ENCODE assay signal across 1 cellular context in the genomic region with DNA sequence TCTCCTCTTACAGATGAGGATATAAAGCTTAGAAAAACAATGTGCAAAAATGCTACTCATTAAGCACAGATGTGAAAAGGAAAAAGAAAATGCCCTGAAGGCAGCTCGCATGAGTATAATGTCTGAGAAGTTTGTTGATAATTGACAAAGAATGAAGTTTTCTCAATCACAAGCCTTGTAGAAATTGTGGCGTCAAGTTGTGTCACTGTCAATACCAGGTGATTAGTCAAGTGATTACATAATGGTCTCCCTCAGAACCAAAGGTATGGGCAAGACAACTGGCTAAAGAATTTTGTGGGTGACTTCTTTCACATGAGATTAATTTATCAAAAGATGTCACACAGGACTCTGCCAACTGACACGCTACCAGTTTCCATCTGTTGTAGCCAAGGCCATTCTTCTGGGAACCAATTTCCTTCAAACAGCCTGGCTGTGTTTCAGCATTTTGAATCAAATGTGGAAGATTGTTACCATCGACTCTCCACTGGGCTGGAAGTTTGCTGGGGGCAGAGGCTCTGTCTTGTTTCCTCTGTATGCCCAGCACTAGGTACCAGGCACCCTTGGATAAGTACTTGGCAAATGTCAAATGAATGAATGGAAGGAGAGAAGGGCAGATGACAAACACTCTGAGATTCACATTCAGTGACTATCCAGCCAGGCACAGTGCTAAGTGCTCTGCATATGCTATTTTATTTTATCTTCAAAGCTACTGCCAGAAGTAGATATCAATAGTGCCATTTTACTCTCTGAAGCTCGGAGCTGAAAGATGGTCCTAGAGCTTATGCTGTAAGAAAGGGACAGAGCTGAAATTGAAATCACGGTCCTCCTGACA.
TF ChIP-seq lines count a peak whose summit lies in the region.

No MANE protein-coding gene starts in this region.

TF ChIP-seq in HepG2, 621 proteins besides CTCF, POLR2A, EP300 and RAD21 (continued from another document and continues in another):
- 0 out of 2 replicates have a peak, but pooled peaks have one; percentile 32 for TF ChIP-seq TOPORS (CRISPR knock-in tag; IDR thresholded peaks at IDR 0.05)
- TF ChIP-seq HOXA3 (CRISPR knock-in tag; IDR thresholded peaks at IDR 0.05): no peak
- no peak for TF ChIP-seq ZNF572 (CRISPR knock-in tag; IDR thresholded peaks at IDR 0.05)
- no peak for TF ChIP-seq ZNF703 (CRISPR knock-in tag; IDR thresholded peaks at IDR 0.05; ENCODE audit: borderline replicate concordance)
- no peak for TF ChIP-seq RXRA (CRISPR knock-in tag; IDR thresholded peaks at IDR 0.05)
- no peak for TF ChIP-seq ZNF546 (CRISPR knock-in tag; conservative IDR thresholded peaks at IDR 0.05)
- TF ChIP-seq, protein P1, sequence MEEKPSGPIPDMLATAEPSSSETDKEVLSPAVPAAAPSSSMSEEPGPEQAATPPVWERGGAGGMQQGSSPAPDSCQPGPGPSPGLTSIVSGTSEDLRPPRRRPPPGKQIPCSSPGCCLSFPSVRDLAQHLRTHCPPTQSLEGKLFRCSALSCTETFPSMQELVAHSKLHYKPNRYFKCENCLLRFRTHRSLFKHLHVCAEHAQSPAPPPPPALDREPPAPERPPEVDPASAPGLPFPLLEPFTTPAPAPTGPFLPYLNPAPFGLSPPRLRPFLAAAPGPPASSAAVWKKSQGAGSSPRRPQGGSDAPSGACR (CRISPR knock-in tag; IDR thresholded peaks at IDR 0.05): no peak
- no peak for TF ChIP-seq ZNF333 (CRISPR knock-in tag; IDR thresholded peaks at IDR 0.05; ENCODE audit: borderline replicate concordance)
- TF ChIP-seq ZSCAN30 (CRISPR knock-in tag; IDR thresholded peaks at IDR 0.05): no peak
- TF ChIP-seq TEAD2 (CRISPR knock-in tag; IDR thresholded peaks at IDR 0.05): no peak
- peak; percentile 27; the same call in 1 of the 2 replicates for TF ChIP-seq FOSL2 (CRISPR knock-in tag; IDR thresholded peaks at IDR 0.05)
- TF ChIP-seq ZNF468 (CRISPR knock-in tag; IDR thresholded peaks at IDR 0.05): no peak
- no peak for TF ChIP-seq TBX3 (IDR thresholded peaks at IDR 0.05; ENCODE audit: borderline replicate concordance)
- TF ChIP-seq, protein P2, sequence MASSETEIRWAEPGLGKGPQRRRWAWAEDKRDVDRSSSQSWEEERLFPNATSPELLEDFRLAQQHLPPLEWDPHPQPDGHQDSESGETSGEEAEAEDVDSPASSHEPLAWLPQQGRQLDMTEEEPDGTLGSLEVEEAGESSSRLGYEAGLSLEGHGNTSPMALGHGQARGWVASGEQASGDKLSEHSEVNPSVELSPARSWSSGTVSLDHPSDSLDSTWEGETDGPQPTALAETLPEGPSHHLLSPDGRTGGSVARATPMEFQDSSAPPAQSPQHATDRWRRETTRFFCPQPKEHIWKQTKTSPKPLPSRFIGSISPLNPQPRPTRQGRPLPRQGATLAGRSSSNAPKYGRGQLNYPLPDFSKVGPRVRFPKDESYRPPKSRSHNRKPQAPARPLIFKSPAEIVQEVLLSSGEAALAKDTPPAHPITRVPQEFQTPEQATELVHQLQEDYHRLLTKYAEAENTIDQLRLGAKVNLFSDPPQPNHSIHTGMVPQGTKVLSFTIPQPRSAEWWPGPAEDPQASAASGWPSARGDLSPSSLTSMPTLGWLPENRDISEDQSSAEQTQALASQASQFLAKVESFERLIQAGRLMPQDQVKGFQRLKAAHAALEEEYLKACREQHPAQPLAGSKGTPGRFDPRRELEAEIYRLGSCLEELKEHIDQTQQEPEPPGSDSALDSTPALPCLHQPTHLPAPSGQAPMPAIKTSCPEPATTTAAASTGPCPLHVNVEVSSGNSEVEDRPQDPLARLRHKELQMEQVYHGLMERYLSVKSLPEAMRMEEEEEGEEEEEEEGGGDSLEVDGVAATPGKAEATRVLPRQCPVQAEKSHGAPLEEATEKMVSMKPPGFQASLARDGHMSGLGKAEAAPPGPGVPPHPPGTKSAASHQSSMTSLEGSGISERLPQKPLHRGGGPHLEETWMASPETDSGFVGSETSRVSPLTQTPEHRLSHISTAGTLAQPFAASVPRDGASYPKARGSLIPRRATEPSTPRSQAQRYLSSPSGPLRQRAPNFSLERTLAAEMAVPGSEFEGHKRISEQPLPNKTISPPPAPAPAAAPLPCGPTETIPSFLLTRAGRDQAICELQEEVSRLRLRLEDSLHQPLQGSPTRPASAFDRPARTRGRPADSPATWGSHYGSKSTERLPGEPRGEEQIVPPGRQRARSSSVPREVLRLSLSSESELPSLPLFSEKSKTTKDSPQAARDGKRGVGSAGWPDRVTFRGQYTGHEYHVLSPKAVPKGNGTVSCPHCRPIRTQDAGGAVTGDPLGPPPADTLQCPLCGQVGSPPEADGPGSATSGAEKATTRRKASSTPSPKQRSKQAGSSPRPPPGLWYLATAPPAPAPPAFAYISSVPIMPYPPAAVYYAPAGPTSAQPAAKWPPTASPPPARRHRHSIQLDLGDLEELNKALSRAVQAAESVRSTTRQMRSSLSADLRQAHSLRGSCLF (CRISPR knock-in tag; IDR thresholded peaks at IDR 0.05; ENCODE audit: borderline replicate concordance): no peak
- no peak for TF ChIP-seq WIZ (CRISPR knock-in tag; IDR thresholded peaks at IDR 0.05)
- TF ChIP-seq, protein P3, sequence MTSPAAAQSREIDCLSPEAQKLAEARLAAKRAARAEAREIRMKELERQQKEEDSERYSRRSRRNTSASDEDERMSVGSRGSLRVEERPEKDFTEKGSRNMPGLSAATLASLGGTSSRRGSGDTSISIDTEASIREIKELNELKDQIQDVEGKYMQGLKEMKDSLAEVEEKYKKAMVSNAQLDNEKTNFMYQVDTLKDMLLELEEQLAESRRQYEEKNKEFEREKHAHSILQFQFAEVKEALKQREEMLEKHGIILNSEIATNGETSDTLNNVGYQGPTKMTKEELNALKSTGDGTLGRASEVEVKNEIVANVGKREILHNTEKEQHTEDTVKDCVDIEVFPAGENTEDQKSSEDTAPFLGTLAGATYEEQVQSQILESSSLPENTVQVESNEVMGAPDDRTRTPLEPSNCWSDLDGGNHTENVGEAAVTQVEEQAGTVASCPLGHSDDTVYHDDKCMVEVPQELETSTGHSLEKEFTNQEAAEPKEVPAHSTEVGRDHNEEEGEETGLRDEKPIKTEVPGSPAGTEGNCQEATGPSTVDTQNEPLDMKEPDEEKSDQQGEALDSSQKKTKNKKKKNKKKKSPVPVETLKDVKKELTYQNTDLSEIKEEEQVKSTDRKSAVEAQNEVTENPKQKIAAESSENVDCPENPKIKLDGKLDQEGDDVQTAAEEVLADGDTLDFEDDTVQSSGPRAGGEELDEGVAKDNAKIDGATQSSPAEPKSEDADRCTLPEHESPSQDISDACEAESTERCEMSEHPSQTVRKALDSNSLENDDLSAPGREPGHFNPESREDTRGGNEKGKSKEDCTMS (CRISPR knock-in tag; conservative IDR thresholded peaks at IDR 0.05): no peak
- TF ChIP-seq JUN (CRISPR knock-in tag; IDR thresholded peaks at IDR 0.05): no peak
- TF ChIP-seq, protein P4, sequence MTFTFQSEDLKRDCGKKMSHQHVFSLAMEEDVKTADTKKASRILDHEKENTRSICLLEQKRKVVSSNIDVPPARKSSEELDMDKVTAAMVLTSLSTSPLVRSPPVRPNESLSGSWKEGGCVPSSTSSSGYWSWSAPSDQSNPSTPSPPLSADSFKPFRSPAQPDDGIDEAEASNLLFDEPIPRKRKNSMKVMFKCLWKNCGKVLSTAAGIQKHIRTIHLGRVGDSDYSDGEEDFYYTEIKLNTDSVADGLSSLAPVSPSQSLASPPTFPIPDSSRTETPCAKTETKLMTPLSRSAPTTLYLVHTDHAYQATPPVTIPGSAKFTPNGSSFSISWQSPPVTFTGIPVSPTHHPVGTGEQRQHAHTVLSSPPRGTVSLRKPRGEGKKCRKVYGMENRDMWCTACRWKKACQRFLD (CRISPR knock-in tag; IDR thresholded peaks at IDR 0.05; ENCODE audit: borderline replicate concordance): no peak
- TF ChIP-seq MZF1 (CRISPR knock-in tag; IDR thresholded peaks at IDR 0.05; ENCODE audit: borderline replicate concordance): no peak
- TF ChIP-seq HOXA7 (CRISPR knock-in tag; IDR thresholded peaks at IDR 0.05): no peak
- TF ChIP-seq NFATC3 (CRISPR knock-in tag; IDR thresholded peaks at IDR 0.05): 0 out of 2 replicates have a peak, but pooled peaks have one; percentile 17
- TF ChIP-seq POGZ (CRISPR knock-in tag; IDR thresholded peaks at IDR 0.05): peak; percentile 8; the same call in 1 of the 2 replicates
- TF ChIP-seq, protein P5, sequence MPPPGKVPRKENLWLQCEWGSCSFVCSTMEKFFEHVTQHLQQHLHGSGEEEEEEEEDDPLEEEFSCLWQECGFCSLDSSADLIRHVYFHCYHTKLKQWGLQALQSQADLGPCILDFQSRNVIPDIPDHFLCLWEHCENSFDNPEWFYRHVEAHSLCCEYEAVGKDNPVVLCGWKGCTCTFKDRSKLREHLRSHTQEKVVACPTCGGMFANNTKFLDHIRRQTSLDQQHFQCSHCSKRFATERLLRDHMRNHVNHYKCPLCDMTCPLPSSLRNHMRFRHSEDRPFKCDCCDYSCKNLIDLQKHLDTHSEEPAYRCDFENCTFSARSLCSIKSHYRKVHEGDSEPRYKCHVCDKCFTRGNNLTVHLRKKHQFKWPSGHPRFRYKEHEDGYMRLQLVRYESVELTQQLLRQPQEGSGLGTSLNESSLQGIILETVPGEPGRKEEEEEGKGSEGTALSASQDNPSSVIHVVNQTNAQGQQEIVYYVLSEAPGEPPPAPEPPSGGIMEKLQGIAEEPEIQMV (CRISPR knock-in tag; IDR thresholded peaks at IDR 0.05; ENCODE audit: low read depth): 0 out of 2 replicates have a peak, but pooled peaks have one; percentile 29
- TF ChIP-seq SOX5 (CRISPR knock-in tag; IDR thresholded peaks at IDR 0.05; ENCODE audit: borderline replicate concordance): no peak
- TF ChIP-seq TAF15 (IDR thresholded peaks at IDR 0.05; ENCODE audit: low read depth, low read length, poor library complexity, severe bottlenecking): no peak
- no peak for TF ChIP-seq ZNF260 (CRISPR knock-in tag; IDR thresholded peaks at IDR 0.05; ENCODE audit: borderline replicate concordance, low read depth)
- no peak for TF ChIP-seq ZNF121 (CRISPR knock-in tag; IDR thresholded peaks at IDR 0.05)
- no peak for TF ChIP-seq ZNF550 (CRISPR knock-in tag; IDR thresholded peaks at IDR 0.05; ENCODE audit: borderline replicate concordance)
- TF ChIP-seq ZKSCAN1 (IDR thresholded peaks at IDR 0.05; ENCODE audit: low read length): no peak
- no peak for TF ChIP-seq EED (CRISPR knock-in tag; IDR thresholded peaks at IDR 0.05)
- TF ChIP-seq KDM4B (CRISPR knock-in tag; IDR thresholded peaks at IDR 0.05): no peak
- TF ChIP-seq, protein P6, sequence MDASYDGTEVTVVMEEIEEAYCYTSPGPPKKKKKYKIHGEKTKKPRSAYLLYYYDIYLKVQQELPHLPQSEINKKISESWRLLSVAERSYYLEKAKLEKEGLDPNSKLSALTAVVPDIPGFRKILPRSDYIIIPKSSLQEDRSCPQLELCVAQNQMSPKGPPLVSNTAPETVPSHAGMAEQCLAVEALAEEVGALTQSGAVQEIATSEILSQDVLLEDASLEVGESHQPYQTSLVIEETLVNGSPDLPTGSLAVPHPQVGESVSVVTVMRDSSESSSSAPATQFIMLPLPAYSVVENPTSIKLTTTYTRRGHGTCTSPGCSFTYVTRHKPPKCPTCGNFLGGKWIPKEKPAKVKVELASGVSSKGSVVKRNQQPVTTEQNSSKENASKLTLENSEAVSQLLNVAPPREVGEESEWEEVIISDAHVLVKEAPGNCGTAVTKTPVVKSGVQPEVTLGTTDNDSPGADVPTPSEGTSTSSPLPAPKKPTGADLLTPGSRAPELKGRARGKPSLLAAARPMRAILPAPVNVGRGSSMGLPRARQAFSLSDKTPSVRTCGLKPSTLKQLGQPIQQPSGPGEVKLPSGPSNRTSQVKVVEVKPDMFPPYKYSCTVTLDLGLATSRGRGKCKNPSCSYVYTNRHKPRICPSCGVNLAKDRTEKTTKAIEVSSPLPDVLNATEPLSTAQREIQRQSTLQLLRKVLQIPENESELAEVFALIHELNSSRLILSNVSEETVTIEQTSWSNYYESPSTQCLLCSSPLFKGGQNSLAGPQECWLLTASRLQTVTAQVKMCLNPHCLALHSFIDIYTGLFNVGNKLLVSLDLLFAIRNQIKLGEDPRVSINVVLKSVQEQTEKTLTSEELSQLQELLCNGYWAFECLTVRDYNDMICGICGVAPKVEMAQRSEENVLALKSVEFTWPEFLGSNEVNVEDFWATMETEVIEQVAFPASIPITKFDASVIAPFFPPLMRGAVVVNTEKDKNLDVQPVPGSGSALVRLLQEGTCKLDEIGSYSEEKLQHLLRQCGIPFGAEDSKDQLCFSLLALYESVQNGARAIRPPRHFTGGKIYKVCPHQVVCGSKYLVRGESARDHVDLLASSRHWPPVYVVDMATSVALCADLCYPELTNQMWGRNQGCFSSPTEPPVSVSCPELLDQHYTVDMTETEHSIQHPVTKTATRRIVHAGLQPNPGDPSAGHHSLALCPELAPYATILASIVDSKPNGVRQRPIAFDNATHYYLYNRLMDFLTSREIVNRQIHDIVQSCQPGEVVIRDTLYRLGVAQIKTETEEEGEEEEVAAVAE (CRISPR knock-in tag; IDR thresholded peaks at IDR 0.05; ENCODE audit: borderline replicate concordance): no peak
- TF ChIP-seq ZNF878 (CRISPR knock-in tag; IDR thresholded peaks at IDR 0.05): no peak
- TF ChIP-seq, protein P7, sequence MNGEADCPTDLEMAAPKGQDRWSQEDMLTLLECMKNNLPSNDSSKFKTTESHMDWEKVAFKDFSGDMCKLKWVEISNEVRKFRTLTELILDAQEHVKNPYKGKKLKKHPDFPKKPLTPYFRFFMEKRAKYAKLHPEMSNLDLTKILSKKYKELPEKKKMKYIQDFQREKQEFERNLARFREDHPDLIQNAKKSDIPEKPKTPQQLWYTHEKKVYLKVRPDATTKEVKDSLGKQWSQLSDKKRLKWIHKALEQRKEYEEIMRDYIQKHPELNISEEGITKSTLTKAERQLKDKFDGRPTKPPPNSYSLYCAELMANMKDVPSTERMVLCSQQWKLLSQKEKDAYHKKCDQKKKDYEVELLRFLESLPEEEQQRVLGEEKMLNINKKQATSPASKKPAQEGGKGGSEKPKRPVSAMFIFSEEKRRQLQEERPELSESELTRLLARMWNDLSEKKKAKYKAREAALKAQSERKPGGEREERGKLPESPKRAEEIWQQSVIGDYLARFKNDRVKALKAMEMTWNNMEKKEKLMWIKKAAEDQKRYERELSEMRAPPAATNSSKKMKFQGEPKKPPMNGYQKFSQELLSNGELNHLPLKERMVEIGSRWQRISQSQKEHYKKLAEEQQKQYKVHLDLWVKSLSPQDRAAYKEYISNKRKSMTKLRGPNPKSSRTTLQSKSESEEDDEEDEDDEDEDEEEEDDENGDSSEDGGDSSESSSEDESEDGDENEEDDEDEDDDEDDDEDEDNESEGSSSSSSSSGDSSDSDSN (CRISPR knock-in tag; IDR thresholded peaks at IDR 0.05): no peak
- no peak for TF ChIP-seq RFX5 (IDR thresholded peaks at IDR 0.05; ENCODE audit: low read depth, low read length)
- TF ChIP-seq ZNF777 (CRISPR knock-in tag; IDR thresholded peaks at IDR 0.05): no peak
- no peak for TF ChIP-seq GTF3A (CRISPR knock-in tag; conservative IDR thresholded peaks at IDR 0.05)
- no peak for TF ChIP-seq POLR2G (IDR thresholded peaks at IDR 0.05; ENCODE audit: low read depth, low read length)
- no peak for TF ChIP-seq YEATS2 (CRISPR knock-in tag; IDR thresholded peaks at IDR 0.05; ENCODE audit: borderline replicate concordance)
- no peak for TF ChIP-seq NR1H2 (CRISPR knock-in tag; IDR thresholded peaks at IDR 0.05; ENCODE audit: borderline replicate concordance, low read depth)
